Comparison of ENCODE assay signal across 12 cellular contexts in genomic region chr10:131816157-131816775, GRCh38.
DNase-seq lines count a peak whose midpoint lies in the region; ATAC-seq, FAIRE-seq and TF ChIP-seq lines count a peak whose summit lies in the region.
"Had no signal": no experiment of that assay in that cellular context is flagged by ENCODE, and none has a peak within 500 bp of the region (broad histone marks: within the 10 kb centered on the region; RNA-seq: fewer than 3 reads in every experiment).

No MANE protein-coding gene starts in this region.

- TF ChIP-seq EP300 in esophagus muscularis mucosa (IDR thresholded peaks at IDR 0.05), result no peak

- no peak for TF ChIP-seq POLR2A in esophagus muscularis mucosa (IDR thresholded peaks at IDR 0.05; ENCODE audit: low read depth)

- peak overlapping the region; percentile 66 for H3K4me2 ChIP-seq in BLaER1

- H3K36me3 ChIP-seq in BLaER1 (no peaks in the 10 kb centered on the region), H7 (replicated peaks; ENCODE audit: control insufficient read depth, insufficient read depth, low read length) (no peaks in the 10 kb centered on the region), esophagus muscularis mucosa (no peaks in the 10 kb centered on the region)
- H3K36me3 ChIP-seq: BE2C had no signal

- no peak overlapping the region for H3K4me3 Mint-ChIP-seq in progenitor cell of endocrine pancreas (ENCODE audit: low read depth)
- H3K4me3 Mint-ChIP-seq in stimulated activated effector memory CD8-positive, alpha-beta T cell treated with anti-CD3 and anti-CD28 coated beads, Interleukin-12 subunit alpha, Interleukin-12 subunit beta, amount 100 ng/mL, for 72 hours, result no peak overlapping the region

- H3K4me3 ChIP-seq in BLaER1 (no peak overlapping the region), H7 (ENCODE audit: insufficient read depth, low read depth, low read length) (no peak overlapping the region), esophagus muscularis mucosa (no peak overlapping the region)

- peaks cover 3% of the 10 kb centered on the region for H3K4me1 Mint-ChIP-seq in progenitor cell of endocrine pancreas (ENCODE audit: low read depth)
- no peaks in the 10 kb centered on the region for H3K4me1 Mint-ChIP-seq in stimulated activated effector memory CD8-positive, alpha-beta T cell treated with anti-CD3 and anti-CD28 coated beads, Interleukin-12 subunit alpha, Interleukin-12 subunit beta, amount 100 ng/mL, for 72 hours

- H3K27me3 Mint-ChIP-seq in progenitor cell of endocrine pancreas, result peaks cover 26% of the 10 kb centered on the region

- H3K27me3 ChIP-seq in BLaER1 (no peaks in the 10 kb centered on the region), H7 (ENCODE audit: control insufficient read depth, insufficient read depth, low read length) (no peaks in the 10 kb centered on the region), esophagus muscularis mucosa (peaks cover 0 to 71% (median 0%) of the 10 kb centered on the region in 4 donors)
- H3K27me3 ChIP-seq: BE2C had no signal

- intact Hi-C loops in esophagus muscularis mucosa (cut with DNase I), result no loop called here

- H3K36me3 Mint-ChIP-seq in progenitor cell of endocrine pancreas (ENCODE audit: insufficient read depth), result no peaks in the 10 kb centered on the region
- H3K36me3 Mint-ChIP-seq in stimulated activated effector memory CD8-positive, alpha-beta T cell treated with anti-CD3 and anti-CD28 coated beads, Interleukin-12 subunit alpha, Interleukin-12 subunit beta, amount 100 ng/mL, for 72 hours, result no peaks in the 10 kb centered on the region

- H4K20me1 ChIP-seq in BLaER1, result no peaks in the 10 kb centered on the region

- DNase-seq in H7 (peak; percentile 43), esophagus muscularis mucosa (ENCODE audit: extremely low spot score) (peak; percentile 87), progenitor cell of endocrine pancreas (ENCODE audit: low spot score, unreplicated experiment) (peak; percentile 8), RCC 7860 (ENCODE audit: low spot score) (no peak)
- no peak for DNase-seq in stimulated activated effector memory CD8-positive, alpha-beta T cell treated with anti-CD3 and anti-CD28 coated beads, Interleukin-12 subunit alpha, Interleukin-12 subunit beta, amount 100 ng/mL, for 72 hours (ENCODE audit: low spot score in 2 of 2)
- DNase-seq: BE2C, EL, IMR-90, Kasumi-1 had no signal

- H3K9me3 ChIP-seq in BLaER1 (no peaks in the 10 kb centered on the region), esophagus muscularis mucosa (no peaks in the 10 kb centered on the region)
- H3K9me3 ChIP-seq: BE2C had no signal

- H3K27ac Mint-ChIP-seq in progenitor cell of endocrine pancreas, result no peak overlapping the region
- no peak overlapping the region for H3K27ac Mint-ChIP-seq in stimulated activated effector memory CD8-positive, alpha-beta T cell treated with anti-CD3 and anti-CD28 coated beads, Interleukin-12 subunit alpha, Interleukin-12 subunit beta, amount 100 ng/mL, for 72 hours

- H3K9me3 Mint-ChIP-seq in progenitor cell of endocrine pancreas (ENCODE audit: low read depth), result no peaks in the 10 kb centered on the region
- no peaks in the 10 kb centered on the region for H3K9me3 Mint-ChIP-seq in stimulated activated effector memory CD8-positive, alpha-beta T cell treated with anti-CD3 and anti-CD28 coated beads, Interleukin-12 subunit alpha, Interleukin-12 subunit beta, amount 100 ng/mL, for 72 hours

- no peak overlapping the region for H3K9ac ChIP-seq in BLaER1

- H3K27ac ChIP-seq in BLaER1 (no peak overlapping the region), esophagus muscularis mucosa (replicated peaks in 1 of 4) (no peak overlapping the region)

- TF ChIP-seq CTCF in esophagus muscularis mucosa (IDR thresholded peaks at IDR 0.05) (no peak), progenitor cell of endocrine pancreas (IDR thresholded peaks at IDR 0.05; ENCODE audit: unreplicated experiment) (no peak)

- FAIRE-seq in RCC 7860 (lab: Jason Lieb, UNC), result no peak

- H3K4me1 ChIP-seq in BLaER1 (peaks cover 38% of the 10 kb centered on the region), esophagus muscularis mucosa (no peaks in the 10 kb centered on the region)
- H3K4me1 ChIP-seq: BE2C had no signal

- WGBS in esophagus muscularis mucosa, result 74% methylated on average over 16 of the region's 17 CpGs

- no peak for ATAC-seq in stimulated activated effector memory CD8-positive, alpha-beta T cell treated with anti-CD3 and anti-CD28 coated beads, Interleukin-12 subunit alpha, Interleukin-12 subunit beta, amount 100 ng/mL, for 72 hours
- ATAC-seq in HG02759 (IDR thresholded peaks at IDR 0.05; ENCODE audit: unreplicated experiment), result no peak
- ATAC-seq: HCT116 had no signal

Comparison
In these comparisons a context has a peak if more than half of its experiments do, and no peak if none do; other contexts are left out.
1. DNase-seq: peak in H7 (single experiment), esophagus muscularis mucosa (single experiment) and progenitor cell of endocrine pancreas (single experiment); none in stimulated activated effector memory CD8-positive, alpha-beta T cell treated with anti-CD3 and anti-CD28 coated beads, Interleukin-12 subunit alpha, Interleukin-12 subunit beta, amount 100 ng/mL, for 72 hours (0 of 2) and RCC 7860 (single experiment).